In genomic region chr7:112450807-112451661, GRCh38 we compare ENCODE assay signal across 1 cellular context.
A peak's percentile ranks its signal among the peaks of the same experiment; 100 is the strongest.
TF ChIP-seq lines count a peak whose summit lies in the region.

No MANE protein-coding gene starts in this region.

TF ChIP-seq in K562, 482 proteins besides CTCF, POLR2A, EP300 and RAD21 (continued from another document and continues in another):
- TF ChIP-seq SAFB2 (IDR thresholded peaks at IDR 0.05; ENCODE audit: borderline replicate concordance, low read depth, low read length, severe bottlenecking) = no peak
- TF ChIP-seq KDM4B (IDR thresholded peaks at IDR 0.05; ENCODE audit: borderline replicate concordance in 2 of 2, low read depth in 1 of 2) = peak in 1 of 2 experiments; percentile 70; a peak in 2 of 4 replicates
- no peak; the same call in 1 of the 2 replicates for TF ChIP-seq SUPT5H (IDR thresholded peaks at IDR 0.05)
- TF ChIP-seq CREB1 (IDR thresholded peaks at IDR 0.05) = peak; percentile 93
- TF ChIP-seq CREB1 (CRISPR knock-in tag; IDR thresholded peaks at IDR 0.05) = peak; percentile 94
- TF ChIP-seq ZNF507 (tag; conservative IDR thresholded peaks at IDR 0.05) = no peak
- TF ChIP-seq ZKSCAN1 (IDR thresholded peaks at IDR 0.05; ENCODE audit: low read depth, low read length) = 0 out of 2 replicates have a peak, but pooled peaks have one; percentile 52
- TF ChIP-seq KLF16 (IDR thresholded peaks at IDR 0.05) = no peak
- peak; percentile 54; the same call in 1 of the 2 replicates for TF ChIP-seq CREB3 (tag; conservative IDR thresholded peaks at IDR 0.05; ENCODE audit: low read depth)
- no peak for TF ChIP-seq SMC3 (conservative IDR thresholded peaks at IDR 0.05; ENCODE audit: insufficient read depth, low read depth, low read length)
- TF ChIP-seq SRF (CRISPR knock-in tag; IDR thresholded peaks at IDR 0.05) = peak in 1 of 2 experiments; percentile 65; a peak in 1 of 4 replicates
- no peak for TF ChIP-seq TCF3 (CRISPR knock-in tag; IDR thresholded peaks at IDR 0.05)
- TF ChIP-seq BRD9 (IDR thresholded peaks at IDR 0.05; ENCODE audit: low read depth, partially characterized antibody) = no peak
- no peak for TF ChIP-seq E2F8 (IDR thresholded peaks at IDR 0.05; ENCODE audit: low read depth, partially characterized antibody)
- no peak for TF ChIP-seq REST (CRISPR knock-in tag; IDR thresholded peaks at IDR 0.05; ENCODE audit: low read depth)
- no peak for TF ChIP-seq CHD1 (IDR thresholded peaks at IDR 0.05; ENCODE audit: low read length)
- no peak for TF ChIP-seq MEIS2 (IDR thresholded peaks at IDR 0.05; ENCODE audit: partially characterized antibody)
- no peak for TF ChIP-seq ZNF318 (IDR thresholded peaks at IDR 0.05; ENCODE audit: borderline replicate concordance in 1 of 2, low read depth in 1 of 2)
- no peak for TF ChIP-seq COPS2 (conservative IDR thresholded peaks at IDR 0.05)
- no peak for TF ChIP-seq KDM1A (IDR thresholded peaks at IDR 0.05)
- no peak for TF ChIP-seq SMAD2 (IDR thresholded peaks at IDR 0.05; ENCODE audit: low read depth, low read length)
- TF ChIP-seq ZNF232 (CRISPR knock-in tag; IDR thresholded peaks at IDR 0.05) = peak; percentile 69; the same call in 1 of the 2 replicates
- TF ChIP-seq BRD4 (IDR thresholded peaks at IDR 0.05) = peak; percentile 71; the same call in 1 of the 2 replicates
- TF ChIP-seq MBD2 (IDR thresholded peaks at IDR 0.05; ENCODE audit: borderline replicate concordance, low read depth) = no peak; the same call in 1 of the 2 replicates
- peak; percentile 74; the same call in 1 of the 2 replicates for TF ChIP-seq MXI1 (IDR thresholded peaks at IDR 0.05; ENCODE audit: low read depth, low read length)
- peak; percentile 37; the same call in 1 of the 2 replicates for TF ChIP-seq ZBTB40 (IDR thresholded peaks at IDR 0.05)
- TF ChIP-seq ZBTB40 (CRISPR knock-in tag; IDR thresholded peaks at IDR 0.05) = no peak
- TF ChIP-seq CCNT2 (IDR thresholded peaks at IDR 0.05; ENCODE audit: borderline replicate concordance, extremely low read depth, insufficient read length, low read depth, low read length) = peak; percentile 85
- no peak for TF ChIP-seq RBM15 (IDR thresholded peaks at IDR 0.05; ENCODE audit: insufficient read depth, low read length)
- TF ChIP-seq HMG20A (CRISPR knock-in tag; conservative IDR thresholded peaks at IDR 0.05) = 0 out of 2 replicates have a peak, but pooled peaks have one; percentile 12
- TF ChIP-seq ZBTB8A (IDR thresholded peaks at IDR 0.05; ENCODE audit: partially characterized antibody) = no peak
- TF ChIP-seq ZKSCAN8 (CRISPR knock-in tag; IDR thresholded peaks at IDR 0.05) = no peak
